Comparison of ENCODE assay signal across 8 cellular contexts in genomic region chr2:47335137-47335603, GRCh38. TPM values are rescaled to one million over a fixed set of nuclear protein-coding genes. Genes with fewer than 3 reads are reported as not detected.
A peak's percentile ranks its signal among the peaks of the same experiment; 100 is the strongest.
DNase-seq lines count a peak whose midpoint lies in the region; ATAC-seq and TF ChIP-seq lines count a peak whose summit lies in the region.
"Not testable (repeated sequence)": the region's sequence is repeated elsewhere in the genome, so short reads cannot be mapped to it uniquely, and the experiment has no call there.

No MANE protein-coding gene starts in this region.

- H3K4me1 ChIP-seq in gastrocnemius medialis = not testable (repeated sequence)

- H3K4me1 Mint-ChIP-seq in activated CD4-positive, alpha-beta T cell treated with anti-CD3 and anti-CD28 coated beads, Interleukin-2, amount 10 ng/mL, durations not matched to agents 7 days and 5 days = not testable (repeated sequence)

- CTCF ChIA-PET in BJ (lab: Yijun Ruan, JAX) = interaction anchor here (0.8 to 13.5 kb wide), 29 partner anchors 8 to 773 kb away, joined by 3 to 156 read pairs (median 5); partner anchors contain the start of gene MSH2
- CTCF ChIA-PET in activated CD4-positive, alpha-beta T cell treated with anti-CD3 and anti-CD28 coated beads, Interleukin-2, amount 10 ng/mL, durations not matched to agents 7 days and 5 days (lab: Charles Lee) = interaction anchor here (0.6 to 2.7 kb wide), 8 partner anchors 12 to 774 kb away, joined by 3 to 13 read pairs (median 3); partner anchors contain the start of gene MSH6

- in situ Hi-C loops in gastrocnemius medialis (cut with MboI; ENCODE audit: low sequenced_read_pairs in 4 of 4) = loop anchor here in 3 of 4 donors (5.0 to 10.0 kb wide), 2 partner anchors 50 to 52 kb away; no protein-coding TSS in a partner anchor

- H3K27me3 ChIP-seq in BJ (ENCODE audit: control insufficient read depth, insufficient read depth, low read length); gastrocnemius medialis: not testable (repeated sequence)

- H3K36me3 ChIP-seq in BJ (ENCODE audit: control insufficient read depth, insufficient read depth, low read length); gastrocnemius medialis: not testable (repeated sequence)

- not testable (repeated sequence) for H3K27me3 Mint-ChIP-seq in activated CD4-positive, alpha-beta T cell treated with anti-CD3 and anti-CD28 coated beads, Interleukin-2, amount 10 ng/mL, durations not matched to agents 7 days and 5 days

- not testable (repeated sequence) for H3K9me3 ChIP-seq in gastrocnemius medialis

- H3K4me3 ChIP-seq in BJ (ENCODE audit: low read depth, low read length); gastrocnemius medialis: not testable (repeated sequence)

- TF ChIP-seq CTCF in BJ (IDR thresholded peaks at IDR 0.05; ENCODE audit: insufficient read depth, low read depth, low read length) = peak; percentile 65
- peak; percentile 30 to 57 (median 54) for TF ChIP-seq CTCF in gastrocnemius medialis (IDR thresholded peaks at IDR 0.05 in 4 of 5, conservative IDR thresholded peaks at IDR 0.05 in 1 of 5)

- POLR2A ChIA-PET in BJ (lab: Charles Lee) = interaction anchor here (1.0 kb wide), 1 partner anchor 53 kb away, joined by 3 read pairs; no protein-coding TSS in a partner anchor
- POLR2A ChIA-PET in activated CD4-positive, alpha-beta T cell treated with anti-CD3 and anti-CD28 coated beads, Interleukin-2, amount 10 ng/mL, durations not matched to agents 7 days and 5 days (lab: Charles Lee) = not testable (repeated sequence)

- TF ChIP-seq POLR2A in gastrocnemius medialis (IDR thresholded peaks at IDR 0.05) = not testable (repeated sequence)

- not testable (repeated sequence) for H3K9me3 Mint-ChIP-seq in activated CD4-positive, alpha-beta T cell treated with anti-CD3 and anti-CD28 coated beads, Interleukin-2, amount 10 ng/mL, durations not matched to agents 7 days and 5 days

- intact Hi-C loops in gastrocnemius medialis (cut with DNase I; ENCODE audit: low total_unique reads) = loop anchor here (2.0 kb wide), 1 partner anchor 54 kb away; no protein-coding TSS in a partner anchor

- H3K27ac ChIP-seq in gastrocnemius medialis = not testable (repeated sequence)

- not testable (repeated sequence) for DNase-seq in BJ (ENCODE audit: low read depth); gastrocnemius medialis
- DNase-seq in MV-4-11 (lab: John Stamatoyannopoulos, UW) (peak; percentile 70), NOMO-1 treated with DMSO at 0.1 percent for 48 hours (lab: John Stamatoyannopoulos, UW; ENCODE audit: unreplicated experiment) (peak; percentile 74), epidermal melanocyte (ENCODE audit: insufficient read length, low spot score) (peak; percentile 75), kidney tubule cell (ENCODE audit: low spot score) (peak; percentile 87)
- DNase-seq in activated CD4-positive, alpha-beta T cell treated with anti-CD3 and anti-CD28 coated beads, Interleukin-2, amount 10 ng/mL, durations not matched to agents 7 days and 5 days = peak; percentile 43

- H3K27ac Mint-ChIP-seq in activated CD4-positive, alpha-beta T cell treated with anti-CD3 and anti-CD28 coated beads, Interleukin-2, amount 10 ng/mL, durations not matched to agents 7 days and 5 days = not testable (repeated sequence)

- not testable (repeated sequence) for H3K36me3 Mint-ChIP-seq in activated CD4-positive, alpha-beta T cell treated with anti-CD3 and anti-CD28 coated beads, Interleukin-2, amount 10 ng/mL, durations not matched to agents 7 days and 5 days (ENCODE audit: low read depth)

- peak; percentile 44 for ATAC-seq in GM18858 (IDR thresholded peaks at IDR 0.05; ENCODE audit: unreplicated experiment)
- ATAC-seq in gastrocnemius medialis = peak; percentile 69 to 80

- not testable (repeated sequence) for H3K4me3 Mint-ChIP-seq in activated CD4-positive, alpha-beta T cell treated with anti-CD3 and anti-CD28 coated beads, Interleukin-2, amount 10 ng/mL, durations not matched to agents 7 days and 5 days

RNA-seq across cellular contexts. Expression of gene EPCAM, which starts 33.9 kb away (rescaled TPM):
- polyA plus RNA-seq in BJ (2011; rRNA removed) = 0.15 and 0.42 TPM in 2 replicates
- not detected in 2 replicates for polyA minus RNA-seq in BJ (2011; rRNA and poly(A)+ RNA removed)
- not detected for total RNA-seq in activated CD4-positive, alpha-beta T cell treated with anti-CD3 and anti-CD28 coated beads, Interleukin-2, amount 10 ng/mL, durations not matched to agents 7 days and 5 days
- 1 to 10 TPM in 1 of 4 donors, not detected in 3; 2.9 TPM for total RNA-seq in gastrocnemius medialis
